Comparison of ENCODE assay signal across 9 cellular contexts in the genomic region with DNA sequence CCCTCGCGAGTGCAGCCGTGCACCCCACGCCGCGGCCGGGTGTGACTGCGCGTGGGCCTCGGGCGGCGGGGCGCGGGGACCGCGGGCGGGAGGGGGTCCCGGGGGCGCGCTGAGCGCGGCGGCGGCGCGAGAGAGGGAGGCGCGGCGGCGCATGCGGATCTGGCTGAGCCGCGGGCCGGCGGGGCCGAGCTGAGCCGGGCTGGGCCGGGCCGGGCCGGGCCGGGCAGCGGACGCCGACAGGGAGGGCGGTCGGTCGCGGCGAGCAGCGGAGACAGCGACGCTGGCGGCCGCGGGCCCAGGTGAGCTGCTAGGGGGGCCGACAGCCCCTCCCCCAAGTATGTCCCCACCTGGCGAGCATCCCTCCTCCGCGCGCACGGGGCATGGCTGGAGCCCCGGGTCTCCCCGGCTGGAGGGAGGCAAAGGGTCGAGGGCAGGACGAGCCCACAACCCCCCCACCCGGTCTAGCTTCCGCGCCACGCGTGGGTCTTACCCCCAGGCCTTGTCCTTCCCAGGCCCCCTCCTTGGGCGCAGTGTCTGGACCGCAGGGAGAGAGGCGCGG. TPM values are rescaled to one million over a fixed set of nuclear protein-coding genes. Genes with fewer than 3 reads are reported as not detected.
DNase-seq lines count a peak whose midpoint lies in the region; ATAC-seq, FAIRE-seq and TF ChIP-seq lines count a peak whose summit lies in the region.
"Had no signal": no experiment of that assay in that cellular context is flagged by ENCODE, and none has a peak within 500 bp of the region (broad histone marks: within the 10 kb centered on the region; RNA-seq: fewer than 3 reads in every experiment).

No MANE protein-coding gene starts in this region.

- H3K36me3 ChIP-seq in brain microvascular endothelial cell (replicated peaks) (no peaks in the 10 kb centered on the region), kidney (ENCODE audit: control insufficient read depth in 1 of 2, insufficient read depth in 2 of 2, low read length in 2 of 2) (no peaks in the 10 kb centered on the region), suprapubic skin (no peaks in the 10 kb centered on the region)

- no peak for TF ChIP-seq POLR2A in suprapubic skin (IDR thresholded peaks at IDR 0.05)

- H3K4me3 ChIP-seq in brain microvascular endothelial cell (ENCODE audit: low read depth, low read length): peak overlapping the region; percentile 37
- peak overlapping the region in 1 of 2 donors; percentile 98 for H3K4me3 ChIP-seq in kidney (ENCODE audit: low read length in 2 of 2)
- peak overlapping the region; percentile 76 for H3K4me3 ChIP-seq in suprapubic skin

- intact Hi-C loops in kidney (cut with DNase I): no loop called here

- no peak for FAIRE-seq in kidney (lab: Jason Lieb, UNC)
- FAIRE-seq: A204.1 had no signal

- DNase-seq in DMS 273 (lab: John Stamatoyannopoulos, UW; ENCODE audit: unreplicated experiment): peak; percentile 55
- no peak for DNase-seq in DMS 273 treated with DMSO at 0.1 percent for 48 hours (lab: John Stamatoyannopoulos, UW)
- no peak for DNase-seq in brain microvascular endothelial cell
- peak; percentile 87 for DNase-seq in kidney
- no peak for DNase-seq in suprapubic skin (ENCODE audit: low spot score in 2 of 2)
- DNase-seq in NCI-H524 treated with DMSO at 0.1 percent for 48 hours (lab: John Stamatoyannopoulos, UW): no peak
- DNase-seq in stimulated activated naive CD4-positive, alpha-beta T cell treated with Interleukin-2 at 50 U/mL for 16 hours (lab: John Stamatoyannopoulos, UW): no peak

- TF ChIP-seq CTCF in brain microvascular endothelial cell (IDR thresholded peaks at IDR 0.05; ENCODE audit: low read depth, low read length, missing control alignments) (no peak), kidney (IDR thresholded peaks at IDR 0.05; ENCODE audit: borderline replicate concordance, extremely low read depth, insufficient read depth) (no peak), suprapubic skin (IDR thresholded peaks at IDR 0.05) (no peak)

- WGBS in suprapubic skin: no CpG with 5 or more reads among the region's 74 CpGs

- TF ChIP-seq EP300 in suprapubic skin (IDR thresholded peaks at IDR 0.05): no peak

- no peak overlapping the region for H3K9ac ChIP-seq in kidney (ENCODE audit: low read length in 2 of 2)

- H3K9me3 ChIP-seq in kidney (ENCODE audit: control insufficient read depth in 1 of 2, low read length in 2 of 2) (no peaks in the 10 kb centered on the region), suprapubic skin (no peaks in the 10 kb centered on the region)

- H3K4me1 ChIP-seq in kidney (ENCODE audit: control insufficient read depth in 1 of 2, insufficient read depth in 1 of 2, low read depth in 1 of 2, low read length in 2 of 2): peaks cover 19 to 20% of the 10 kb centered on the region in 2 donors
- H3K4me1 ChIP-seq in suprapubic skin: peaks cover 42% of the 10 kb centered on the region

- H3K27me3 ChIP-seq in brain microvascular endothelial cell (replicated peaks) (no peaks in the 10 kb centered on the region), suprapubic skin (no peaks in the 10 kb centered on the region)

- no peak for ATAC-seq in esophagus mucosa

- H3K27ac ChIP-seq in brain microvascular endothelial cell (no peak overlapping the region), kidney (ENCODE audit: low read depth in 2 of 2, low read length in 2 of 2) (no peak overlapping the region), suprapubic skin (no peak overlapping the region)

- in situ Hi-C loops in brain microvascular endothelial cell (cut with HindIII; ENCODE audit: low pct_ligation_motif_present, low sequenced_read_pairs): no loop called here

RNA-seq across cellular contexts. Expression of a gene that starts 0.3 kb away (rescaled TPM):
- total RNA-seq in kidney (0.82 TPM), suprapubic skin (1 to 10 TPM in 1 of 4 donors, under 1 TPM in 3; 0.30 to 1.2 (median 0.71) TPM), esophagus mucosa (0.20 TPM)
- 4.6 TPM for polyA plus RNA-seq in kidney (ENCODE audit: insufficient read depth, low read depth, low replicate concordance)

RNA-seq across cellular contexts. Expression of a gene that starts 1.5 kb away (rescaled TPM):
- total RNA-seq in kidney (89.9 TPM), suprapubic skin (100 to 1,000 TPM; 117 to 172 (median 142) TPM), esophagus mucosa (119 TPM)
- polyA plus RNA-seq in kidney (ENCODE audit: insufficient read depth, low read depth, low replicate concordance): 248 TPM

RNA-seq across cellular contexts. Expression of a gene that starts 23.0 kb away (rescaled TPM):
- total RNA-seq in kidney (38.4 TPM), suprapubic skin (10 to 100 TPM; 16.4 to 29.8 (median 19.1) TPM), esophagus mucosa (20.7 TPM)
- 29.9 TPM for polyA plus RNA-seq in kidney (ENCODE audit: insufficient read depth, low read depth, low replicate concordance)

RNA-seq across cellular contexts. Expression of a gene that starts 41.3 kb away (rescaled TPM):
- total RNA-seq in kidney (14.8 TPM), suprapubic skin (10 to 100 TPM in 3 of 4 donors, 1 to 10 TPM in 1; 8.5 to 33.9 (median 20.6) TPM), esophagus mucosa (14.7 TPM)
- polyA plus RNA-seq in kidney (ENCODE audit: insufficient read depth, low read depth, low replicate concordance): 18.2 TPM

RNA-seq across cellular contexts. Expression of a gene that starts 53.9 kb away (rescaled TPM):
- 4.5 TPM for total RNA-seq in kidney
- polyA plus RNA-seq in kidney (ENCODE audit: insufficient read depth, low read depth, low replicate concordance): 12.6 TPM
- 1 to 10 TPM; 4.1 to 7.3 (median 4.8) TPM for total RNA-seq in suprapubic skin
- total RNA-seq in esophagus mucosa: 0.80 TPM

Comparison
In these comparisons a context has a peak if more than half of its experiments do, and no peak if none do; other contexts are left out.
1. DNase-seq: peak in DMS 273 (single experiment) and kidney (single experiment); none in DMS 273 treated with DMSO at 0.1 percent for 48 hours (single experiment), brain microvascular endothelial cell (single experiment), suprapubic skin (0 of 2), NCI-H524 treated with DMSO at 0.1 percent for 48 hours (single experiment) and stimulated activated naive CD4-positive, alpha-beta T cell treated with Interleukin-2 at 50 U/mL for 16 hours (single experiment).